In genomic region chr21:38994014-38994413, GRCh38 we compare ENCODE assay signal across 1 cellular context.
TF ChIP-seq lines count a peak whose summit lies in the region.

No MANE protein-coding gene starts in this region.

TF ChIP-seq in IMR-90, 13 proteins besides CTCF, POLR2A, EP300 and RAD21 (continued from another document):
- TF ChIP-seq USF2 (IDR thresholded peaks at IDR 0.05; ENCODE audit: low read depth, low read length) = no peak
- no peak for TF ChIP-seq SMC3 (IDR thresholded peaks at IDR 0.05; ENCODE audit: low read depth, low read length)
- no peak for TF ChIP-seq MAFK (IDR thresholded peaks at IDR 0.05; ENCODE audit: low read depth, low read length)
- TF ChIP-seq FOS (IDR thresholded peaks at IDR 0.05; ENCODE audit: low read depth, low read length) = no peak
- no peak for TF ChIP-seq RCOR1 (IDR thresholded peaks at IDR 0.05; ENCODE audit: insufficient replicate concordance, low read length)
- TF ChIP-seq CEBPB (IDR thresholded peaks at IDR 0.05; ENCODE audit: low read depth, low read length) = no peak
